In the genomic region with DNA sequence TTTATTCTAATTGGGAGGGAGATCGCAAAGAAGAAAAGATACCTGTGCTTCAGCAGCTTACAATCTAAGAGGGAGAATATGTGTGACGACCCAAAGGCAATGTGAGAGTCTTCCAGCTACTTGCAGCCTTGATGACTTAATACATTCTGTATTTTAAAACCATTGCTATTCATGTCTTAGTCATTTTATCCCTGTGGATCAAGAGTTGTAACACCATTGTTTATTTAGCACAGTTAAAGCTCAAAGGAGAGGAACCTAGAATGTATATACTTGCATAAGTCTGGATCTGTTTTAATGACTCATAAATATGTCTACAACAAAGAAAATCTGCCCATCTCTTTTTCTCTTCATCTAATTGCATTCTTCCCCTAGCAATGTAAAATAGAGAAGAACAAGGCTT, we compare ENCODE assay signal across 19 cellular contexts.
"Had no signal": no experiment of that assay in that cellular context is flagged by ENCODE, and none has a peak within 500 bp of the region (broad histone marks: within the 10 kb centered on the region; RNA-seq: fewer than 3 reads in every experiment).

No MANE protein-coding gene starts in this region.

- DNase-seq: activated CD4-positive, alpha-beta T cell treated with anti-CD3 and anti-CD28 coated beads, Interleukin-2, amount 50 U/mL, for 4 hours; activated CD4-positive, CD25-positive, alpha-beta regulatory T cell treated with anti-CD3 and anti-CD28 coated beads, Interleukin-2, amount 50 U/mL, for 72 hours; activated naive CD4-positive, alpha-beta T cell treated with Interleukin-2 at 50 U/mL for 16 hours; activated T-cell treated with anti-CD3 and anti-CD28 coated beads for 4 hours; aorta; dermis blood vessel endothelial cell; effector memory CD8-positive, alpha-beta T cell; erythroblast; kidney glomerular epithelial cell; mesendoderm; natural killer cell; posterior cingulate gyrus; retina; stimulated activated CD4-positive, alpha-beta T cell treated with anti-CD3 and anti-CD28 coated beads, Interleukin-2, amount 100 ng/mL, for 48 hours; transverse colon had no signal

- H3K4me1 Mint-ChIP-seq: natural killer cell; stimulated activated memory B cell treated with anti-CD40 and anti-IgM and Interleukin-4, amounts not matched to agents 10 μg/mL and 1 μg/mL and 100 μg/mL, for 72 hours had no signal

- ATAC-seq: effector memory CD8-positive, alpha-beta T cell; natural killer cell; stimulated activated memory B cell treated with anti-CD40 and anti-IgM and Interleukin-4, amounts not matched to agents 10 μg/mL and 1 μg/mL and 100 μg/mL, for 72 hours had no signal

- H3K9me3 Mint-ChIP-seq: effector memory CD8-positive, alpha-beta T cell; natural killer cell; stimulated activated memory B cell treated with anti-CD40 and anti-IgM and Interleukin-4, amounts not matched to agents 10 μg/mL and 1 μg/mL and 100 μg/mL, for 72 hours had no signal

- H3K36me3 Mint-ChIP-seq: natural killer cell; stimulated activated memory B cell treated with anti-CD40 and anti-IgM and Interleukin-4, amounts not matched to agents 10 μg/mL and 1 μg/mL and 100 μg/mL, for 72 hours had no signal

- H3K27ac ChIP-seq: hepatocyte, neutrophil, transverse colon, vagina had no signal

- H3K27me3 Mint-ChIP-seq: stimulated activated memory B cell treated with anti-CD40 and anti-IgM and Interleukin-4, amounts not matched to agents 10 μg/mL and 1 μg/mL and 100 μg/mL, for 72 hours had no signal

- H3K27ac Mint-ChIP-seq: effector memory CD8-positive, alpha-beta T cell; natural killer cell; stimulated activated memory B cell treated with anti-CD40 and anti-IgM and Interleukin-4, amounts not matched to agents 10 μg/mL and 1 μg/mL and 100 μg/mL, for 72 hours had no signal

- H3K4me3 Mint-ChIP-seq: effector memory CD8-positive, alpha-beta T cell; natural killer cell; stimulated activated memory B cell treated with anti-CD40 and anti-IgM and Interleukin-4, amounts not matched to agents 10 μg/mL and 1 μg/mL and 100 μg/mL, for 72 hours had no signal
